17 cellular contexts compared by ENCODE assay signal in genomic region chr11:60918941-60919275, GRCh38. TPM values are rescaled to one million over a fixed set of nuclear protein-coding genes. Genes with fewer than 3 reads are reported as not detected.
DNase-seq lines count a peak whose midpoint lies in the region; ATAC-seq, FAIRE-seq and TF ChIP-seq lines count a peak whose summit lies in the region.
"Had no signal": no experiment of that assay in that cellular context is flagged by ENCODE, and none has a peak within 500 bp of the region (broad histone marks: within the 10 kb centered on the region; RNA-seq: fewer than 3 reads in every experiment).

No MANE protein-coding gene starts in this region.

- peaks cover 18% of the 10 kb centered on the region for H3K36me3 Mint-ChIP-seq in astrocyte (ENCODE audit: low read depth, unreplicated experiment)

- H3K23ac ChIP-seq in IMR-90 (ENCODE audit: low read depth, low read length) = no peak overlapping the region

- H3K4me3 ChIP-seq in IMR-90 (ENCODE audit: insufficient read depth, low read depth, low read length) (no peak overlapping the region), astrocyte (ENCODE audit: insufficient read depth, low read depth, low read length) (no peak overlapping the region), fibroblast of villous mesenchyme (ENCODE audit: low read depth, low read length) (no peak overlapping the region), transverse colon (no peak overlapping the region)
- H3K4me3 ChIP-seq: upper lobe of right lung had no signal

- DNase-seq in AG08395 (ENCODE audit: low spot score) = peak; percentile 33
- peak; percentile 40 for DNase-seq in IMR-90
- DNase-seq in astrocyte (ENCODE audit: low read depth) = peak; percentile 27
- DNase-seq in fibroblast of villous mesenchyme (ENCODE audit: low read depth) = peak; percentile 33
- no peak for DNase-seq in NCI-H2029 treated with DMSO at 0.1 percent for 48 hours (lab: John Stamatoyannopoulos, UW)
- DNase-seq in transverse colon = no peak
- DNase-seq: activated CD8-positive, alpha-beta memory T cell treated with anti-CD3 and anti-CD28 coated beads for 24 hours; activated gamma-delta T cell; DMS153; NCI-H1092 treated with DMSO at 0.1 percent for 48 hours; NCI-H446; upper lobe of right lung had no signal

- H4K5ac ChIP-seq in IMR-90 (ENCODE audit: low read depth, low read length) = no peak overlapping the region

- H3K27me3 ChIP-seq in IMR-90 (ENCODE audit: control insufficient read depth, insufficient read depth, low read length) (no peaks in the 10 kb centered on the region), astrocyte (ENCODE audit: insufficient read depth, low read length) (no peaks in the 10 kb centered on the region), transverse colon (peaks cover 3% of the 10 kb centered on the region)
- H3K27me3 ChIP-seq: upper lobe of right lung had no signal

- intact Hi-C loops in IMR-90 (cut with micrococcal nuclease) (no loop called here), transverse colon (cut with DNase I; ENCODE audit: low total_unique reads) (no loop called here)

- H2AK5ac ChIP-seq in IMR-90 (ENCODE audit: low read depth, low read length) = no peak overlapping the region

- POLR2A ChIA-PET in IMR-90 (lab: Charles Lee; ENCODE audit: unreplicated experiment) = no interaction called here

- no peak for TF ChIP-seq POLR2A in IMR-90 (IDR thresholded peaks at IDR 0.05; ENCODE audit: low read depth, low read length)
- no peak for TF ChIP-seq POLR2A in transverse colon (IDR thresholded peaks at IDR 0.05)

- peaks cover 1% of the 10 kb centered on the region for H3K9me3 Mint-ChIP-seq in astrocyte (ENCODE audit: unreplicated experiment)

- H3K4me1 Mint-ChIP-seq in astrocyte (ENCODE audit: low read depth, unreplicated experiment) = peaks cover 17% of the 10 kb centered on the region

- in situ Hi-C loops in IMR-90 (cut with MboI; ENCODE audit: low sequenced_read_pairs) = loop anchor here (25.0 kb wide), 1 partner anchor 1332 kb away; no protein-coding TSS in a partner anchor
- in situ Hi-C loops in transverse colon (cut with MboI; ENCODE audit: low pct_ligation_motif_present in 1 of 4, low pct_unique_long_range_greater_than_20kb in 1 of 4, low sequenced_read_pairs in 3 of 4) = no loop called here

- no peak overlapping the region for H3K4me2 ChIP-seq in IMR-90 (ENCODE audit: low read depth, low read length)
- H3K4me2 ChIP-seq in astrocyte (ENCODE audit: low read length) = peak overlapping the region; percentile 30

- peaks cover 23 to 60% of the 10 kb centered on the region in 2 experiments for H3K79me1 ChIP-seq in IMR-90 (ENCODE audit: low read depth in 1 of 2, low read length in 2 of 2)

- no peak overlapping the region for H3K4ac ChIP-seq in IMR-90 (ENCODE audit: low read depth, low read length)

- no peak overlapping the region for H3K27ac ChIP-seq in IMR-90 (ENCODE audit: insufficient read depth, low read length)
- no peak overlapping the region for H3K27ac ChIP-seq in astrocyte (ENCODE audit: low read depth, low read length)
- no peak overlapping the region for H3K27ac ChIP-seq in transverse colon
- H3K27ac ChIP-seq: upper lobe of right lung had no signal

- peaks cover 26% of the 10 kb centered on the region for H3K36me3 ChIP-seq in IMR-90 (ENCODE audit: control insufficient read depth, insufficient read depth, low read length)
- H3K36me3 ChIP-seq in astrocyte (ENCODE audit: insufficient read depth, low read length) = peaks cover 15% of the 10 kb centered on the region
- peaks cover 0 to 29% (median 13%) of the 10 kb centered on the region in 4 donors for H3K36me3 ChIP-seq in transverse colon

- no peak overlapping the region for H3K27ac Mint-ChIP-seq in astrocyte (ENCODE audit: unreplicated experiment)

- peaks cover 14% of the 10 kb centered on the region; the same call in 1 of the 2 replicates for H3K9me1 ChIP-seq in IMR-90 (ENCODE audit: insufficient read depth, low read length)

- TF ChIP-seq RAD21 in IMR-90 (IDR thresholded peaks at IDR 0.05; ENCODE audit: low read length) = no peak

- no peak overlapping the region for H3K4me3 Mint-ChIP-seq in astrocyte (ENCODE audit: unreplicated experiment)

- no peak for ATAC-seq in IMR-90 (ENCODE audit: low read depth)
- no peak for ATAC-seq in GM18868 (IDR thresholded peaks at IDR 0.05; ENCODE audit: unreplicated experiment)
- no peak for ATAC-seq in GM18511 (IDR thresholded peaks at IDR 0.05; ENCODE audit: unreplicated experiment)
- ATAC-seq: upper lobe of right lung had no signal

- no peak overlapping the region for H3K56ac ChIP-seq in IMR-90 (ENCODE audit: extremely low read depth, insufficient read depth, low read length)

- H4K8ac ChIP-seq in IMR-90 (ENCODE audit: low read depth in 2 of 2, low read length in 2 of 2) = no peak overlapping the region

- H3K14ac ChIP-seq in IMR-90 (replicated peaks; ENCODE audit: low read depth, low read length) = peak overlapping the region; percentile 10; the same call in 1 of the 2 replicates

- peaks cover 56% of the 10 kb centered on the region for H3K79me2 ChIP-seq in astrocyte (ENCODE audit: insufficient read depth, low read length)

- no CpG with 5 or more reads among the region's 2 CpGs for whole genome bisulfite sequencing in IMR-90 (ENCODE audit: extremely low coverage in 2 of 2, insufficient read length in 1 of 2), 2 experiments
- 60 to 63% methylated on average over 2 of the region's 2 CpGs for WGBS in transverse colon (ENCODE audit: low coverage in 1 of 2), 2 donors

- BruUV-seq in IMR-90 (replicated peaks; lab: Mats Ljungman, UMichigan) = no TSS peak

- H2AFZ ChIP-seq in IMR-90 (replicated peaks; ENCODE audit: low read length, poor library complexity) (no peak overlapping the region), astrocyte (ENCODE audit: low read depth, low read length) (no peak overlapping the region)

- no peak overlapping the region for H3K18ac ChIP-seq in IMR-90 (ENCODE audit: low read depth, low read length)

- CTCF ChIA-PET in IMR-90 (lab: Yijun Ruan, JAX) = interaction anchor here (0.6 kb wide), 1 partner anchor 215 kb away, joined by 3 read pairs; no protein-coding TSS in a partner anchor

- dilution Hi-C loops in IMR-90 (cut with HindIII; ENCODE audit: low sequenced_read_pairs, unreplicated experiment) = no loop called here

- H2AK9ac ChIP-seq in IMR-90 (replicated peaks; ENCODE audit: low read depth, low read length, poor library complexity) = peak overlapping the region; percentile 68

- H3K9ac ChIP-seq in IMR-90 (ENCODE audit: low read depth, low read length) = no peak overlapping the region
- H3K9ac ChIP-seq in astrocyte (ENCODE audit: low read length) = no peak overlapping the region

- H2BK15ac ChIP-seq in IMR-90 (ENCODE audit: low read depth, low read length) = no peak overlapping the region

- H4K20me1 ChIP-seq in IMR-90 (ENCODE audit: insufficient read depth, low read length) (peaks cover 14% of the 10 kb centered on the region), astrocyte (ENCODE audit: insufficient read depth, low read length) (peaks cover 27% of the 10 kb centered on the region)

- FAIRE-seq in astrocyte (lab: Jason Lieb, UNC) = no peak
- FAIRE-seq: TTC549 had no signal

- no peak overlapping the region for H2BK120ac ChIP-seq in IMR-90 (ENCODE audit: low read depth, low read length)

- peaks cover 9% of the 10 kb centered on the region for H3K4me1 ChIP-seq in IMR-90 (ENCODE audit: control insufficient read depth, insufficient read depth, low read length)
- peaks cover 29% of the 10 kb centered on the region for H3K4me1 ChIP-seq in astrocyte (ENCODE audit: insufficient read depth, low read length)
- peaks cover 7 to 34% (median 18%) of the 10 kb centered on the region in 4 donors for H3K4me1 ChIP-seq in transverse colon

- TF ChIP-seq EP300 in transverse colon (IDR thresholded peaks at IDR 0.05; ENCODE audit: low read depth) = no peak

- no peak overlapping the region for H2BK5ac ChIP-seq in IMR-90 (ENCODE audit: low read depth, low read length, poor library complexity, severe bottlenecking)

- H3K27me3 Mint-ChIP-seq in astrocyte (ENCODE audit: low read depth, unreplicated experiment) = no peaks in the 10 kb centered on the region

- no peak overlapping the region for H2BK20ac ChIP-seq in IMR-90 (ENCODE audit: low read depth, low read length)

- H4K91ac ChIP-seq in IMR-90 (ENCODE audit: insufficient read depth, low read depth, low read length) = no peak overlapping the region

- TF ChIP-seq CTCF in IMR-90 (conservative IDR thresholded peaks at IDR 0.05; ENCODE audit: low read depth, low read length) (no peak), astrocyte (IDR thresholded peaks at IDR 0.05; ENCODE audit: insufficient read depth, low read depth, low read length) (no peak), fibroblast of villous mesenchyme (IDR thresholded peaks at IDR 0.05; ENCODE audit: insufficient read depth, low read depth, low read length) (no peak), transverse colon (IDR thresholded peaks at IDR 0.05) (no peak)

- no peaks in the 10 kb centered on the region for H3K9me3 ChIP-seq in IMR-90 (ENCODE audit: control insufficient read depth, insufficient read depth, low read length)
- H3K9me3 ChIP-seq in astrocyte (ENCODE audit: insufficient read depth, low read depth, low read length) = no peaks in the 10 kb centered on the region
- H3K9me3 ChIP-seq in transverse colon = no peaks in the 10 kb centered on the region
- H3K9me3 ChIP-seq: upper lobe of right lung had no signal

RNA-seq across cellular contexts. Expression of gene TMEM109, which starts 5.0 kb away (rescaled TPM):
- total RNA-seq in IMR-90 (2012; rRNA removed) (15.1 and 17.2 TPM in 2 replicates), astrocyte (72.8 and 72.9 TPM in 2 replicates), fibroblast of villous mesenchyme (28.9 and 38.3 TPM in 2 replicates), transverse colon (10 to 100 TPM; 35.2 to 47.2 (median 45.1) TPM)
- polyA plus RNA-seq in IMR-90 (2012; rRNA removed) = 69.7 and 73.6 TPM in 2 replicates
- 56.6 and 60.6 TPM in 2 replicates for polyA plus RNA-seq in IMR-90 (2012; cell fraction: cytosol; rRNA removed)
- polyA plus RNA-seq in IMR-90 (2012; cell fraction: nucleus; rRNA removed; ENCODE audit: low replicate concordance) = 8.8 and 14.0 TPM in 2 replicates

RNA-seq across cellular contexts. Expression of gene TMEM132A, which starts 5.4 kb away (rescaled TPM):
- total RNA-seq in IMR-90 (2012; rRNA removed) = 7.7 and 8.3 TPM in 2 replicates
- polyA plus RNA-seq in IMR-90 (2012; rRNA removed) = 64.2 and 74.8 TPM in 2 replicates
- 87.8 and 103 TPM in 2 replicates for polyA plus RNA-seq in IMR-90 (2012; cell fraction: cytosol; rRNA removed)
- 240 and 518 TPM in 2 replicates for polyA plus RNA-seq in IMR-90 (2012; cell fraction: nucleus; rRNA removed; ENCODE audit: low replicate concordance)
- 117 TPM in 2 replicates for total RNA-seq in astrocyte
- total RNA-seq in fibroblast of villous mesenchyme = 29.3 and 40.6 TPM in 2 replicates
- total RNA-seq in transverse colon = 1 to 10 TPM; 1.8 to 7.0 (median 3.5) TPM

RNA-seq across cellular contexts. Expression of gene PRPF19, which starts 12.5 kb away (rescaled TPM):
- total RNA-seq in IMR-90 (2012; rRNA removed) (29.7 and 29.8 TPM in 2 replicates), astrocyte (58.4 and 61.9 TPM in 2 replicates), fibroblast of villous mesenchyme (40.9 and 41.5 TPM in 2 replicates), transverse colon (10 to 100 TPM; 15.5 to 70.3 (median 42.8) TPM)
- 48.5 and 50.4 TPM in 2 replicates for polyA plus RNA-seq in IMR-90 (2012; rRNA removed)
- 50.5 and 59.1 TPM in 2 replicates for polyA plus RNA-seq in IMR-90 (2012; cell fraction: cytosol; rRNA removed)
- polyA plus RNA-seq in IMR-90 (2012; cell fraction: nucleus; rRNA removed; ENCODE audit: low replicate concordance) = 28.4 and 43.7 TPM in 2 replicates

RNA-seq across cellular contexts. Expression of gene SLC15A3, which starts 33.1 kb away (rescaled TPM):
- total RNA-seq in IMR-90 (2012; rRNA removed) = 1.9 and 3.2 TPM in 2 replicates
- 4.4 and 5.2 TPM in 2 replicates for polyA plus RNA-seq in IMR-90 (2012; rRNA removed)
- polyA plus RNA-seq in IMR-90 (2012; cell fraction: cytosol; rRNA removed) = 2.9 and 8.9 TPM in 2 replicates
- 4.4 and 7.8 TPM in 2 replicates for polyA plus RNA-seq in IMR-90 (2012; cell fraction: nucleus; rRNA removed; ENCODE audit: low replicate concordance)
- total RNA-seq in astrocyte = 66.3 and 87.8 TPM in 2 replicates
- 13.0 and 15.5 TPM in 2 replicates for total RNA-seq in fibroblast of villous mesenchyme
- 10 to 100 TPM in 3 of 4 donors, 1 to 10 TPM in 1; 8.1 to 18.9 (median 12.6) TPM for total RNA-seq in transverse colon

RNA-seq across cellular contexts. Expression of gene ZP1, which starts 51.6 kb away (rescaled TPM):
- total RNA-seq in IMR-90 (2012; rRNA removed) (0.18 and 0.28 TPM in 2 replicates), astrocyte (0.43 TPM in 1 of 2 replicates, not detected in the other), fibroblast of villous mesenchyme (not detected in 2 replicates), transverse colon (not detected)
- polyA plus RNA-seq in IMR-90 (2012; rRNA removed) = 1.2 and 1.6 TPM in 2 replicates
- polyA plus RNA-seq in IMR-90 (2012; cell fraction: cytosol; rRNA removed) = 1.5 and 3.3 TPM in 2 replicates
- 7.4 and 25.0 TPM in 2 replicates for polyA plus RNA-seq in IMR-90 (2012; cell fraction: nucleus; rRNA removed; ENCODE audit: low replicate concordance)
- total RNA-seq: cardiac septum, epithelial cell of proximal tubule, upper lobe of right lung had no signal

Comparison
In these comparisons a context has a peak if more than half of its experiments do, and no peak if none do; other contexts are left out.
1. DNase-seq: peak in AG08395 (single experiment), IMR-90 (single experiment), astrocyte (single experiment) and fibroblast of villous mesenchyme (single experiment); none in NCI-H2029 treated with DMSO at 0.1 percent for 48 hours (single experiment) and transverse colon (single experiment).